In the genomic region with DNA sequence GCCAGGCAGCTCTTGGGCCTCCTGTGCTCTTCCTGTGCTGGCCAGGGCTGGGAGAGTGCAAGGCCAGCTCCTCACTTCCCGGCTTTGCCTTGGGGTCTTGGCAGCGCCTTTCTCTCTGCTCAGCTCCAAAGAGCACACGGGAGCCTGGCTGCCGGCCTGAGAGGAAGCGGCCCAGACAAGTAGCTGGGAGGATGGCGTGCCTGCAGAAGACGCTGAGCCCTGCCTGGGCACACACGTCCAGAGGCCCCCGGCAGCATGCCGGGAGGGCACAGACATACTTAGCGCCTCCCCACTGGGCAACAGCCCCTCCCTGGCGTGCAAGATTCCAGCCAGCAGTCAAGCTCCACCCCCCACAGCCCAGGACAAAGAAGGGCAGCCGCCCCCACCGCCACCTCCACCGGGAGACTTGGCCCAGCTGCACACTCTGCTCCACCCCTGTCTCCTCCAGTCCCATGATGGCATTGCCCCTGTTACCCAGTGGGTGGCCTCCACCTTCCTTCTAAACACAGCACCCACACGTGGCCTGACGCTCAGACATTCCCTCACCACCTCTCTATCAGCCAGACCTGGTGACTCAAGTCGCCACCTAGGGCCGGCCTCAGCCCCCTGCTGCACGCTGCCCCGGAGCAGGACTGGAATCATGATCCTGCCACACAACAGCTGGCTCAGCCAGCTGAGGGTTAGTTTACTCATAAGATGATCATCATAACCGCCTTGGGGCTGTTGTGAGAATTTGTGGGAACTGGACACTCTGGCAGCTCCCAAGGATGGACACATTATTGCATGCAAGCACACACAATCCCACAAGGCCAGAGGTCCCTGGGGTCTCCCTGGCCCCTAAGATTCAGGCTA, we compare ENCODE assay signal across 8 cellular contexts. TPM values are rescaled to one million over a fixed set of nuclear protein-coding genes. Genes with fewer than 3 reads are reported as not detected.
DNase-seq lines count a peak whose midpoint lies in the region; ATAC-seq and TF ChIP-seq lines count a peak whose summit lies in the region.

No MANE protein-coding gene starts in this region.

- H3K4me3 Mint-ChIP-seq in activated B cell treated with CpG ODN at 0.5 μM for 24 hours, result peak overlapping the region; percentile 54

- CTCF ChIA-PET in BJ (lab: Yijun Ruan, JAX) (interaction anchor here (0.5 to 4.0 kb wide), 21 partner anchors 9 to 138 kb away, joined by 3 to 112 read pairs (median 5); partner anchors contain the start of genes COL1A1, PPP1R9B, SGCA and TMEM92), activated B cell treated with CpG ODN at 0.5 μM for 24 hours (lab: Charles Lee) (interaction anchor here (0.7 to 3.5 kb wide), 13 partner anchors 9 to 118 kb away, joined by 3 to 22 read pairs (median 4); partner anchors contain the start of genes COL1A1 and PDK2)

- POLR2A ChIA-PET in BJ (lab: Charles Lee) (interaction anchor here (0.6 to 3.4 kb wide), 11 partner anchors 13 to 114 kb away, joined by 3 to 34 read pairs (median 4); partner anchors contain the start of gene COL1A1), activated B cell treated with CpG ODN at 0.5 μM for 24 hours (lab: Charles Lee) (interaction anchor here (1.4 to 2.1 kb wide), 3 partner anchors 12 to 45 kb away, joined by 3 to 6 read pairs (median 4); no protein-coding TSS in a partner anchor)

- ATAC-seq in activated B cell treated with CpG ODN at 0.5 μM for 24 hours (ENCODE audit: low read depth) (peak; percentile 99), left lung (peak; percentile 88)

- H3K9me3 Mint-ChIP-seq in activated B cell treated with CpG ODN at 0.5 μM for 24 hours, result no peaks in the 10 kb centered on the region

- H3K27ac Mint-ChIP-seq in activated B cell treated with CpG ODN at 0.5 μM for 24 hours, result no peak overlapping the region

- H3K4me1 Mint-ChIP-seq in activated B cell treated with CpG ODN at 0.5 μM for 24 hours, result peaks cover 18% of the 10 kb centered on the region

- H3K36me3 Mint-ChIP-seq in activated B cell treated with CpG ODN at 0.5 μM for 24 hours (ENCODE audit: low read depth), result no peaks in the 10 kb centered on the region

- H3K27me3 ChIP-seq in BJ (ENCODE audit: control insufficient read depth, insufficient read depth, low read length) (no peaks in the 10 kb centered on the region), left lung (no peaks in the 10 kb centered on the region)

- no peak overlapping the region for H3K4me3 ChIP-seq in BJ (ENCODE audit: low read depth, low read length)
- peak overlapping the region in 1 of 2 donors; percentile 9 for H3K4me3 ChIP-seq in left lung

- peak overlapping the region; percentile 57 to 82 for H3K27ac ChIP-seq in left lung

- TF ChIP-seq CTCF in BJ (IDR thresholded peaks at IDR 0.05; ENCODE audit: insufficient read depth, low read depth, low read length), result peak; percentile 69
- peak; percentile 70 for TF ChIP-seq CTCF in GM20000 (IDR thresholded peaks at IDR 0.05; ENCODE audit: extremely low read depth, missing control alignments)
- no peak for TF ChIP-seq CTCF in activated B cell treated with CpG ODN at 0.5 μM for 24 hours (IDR thresholded peaks at IDR 0.05)
- TF ChIP-seq CTCF in left lung (IDR thresholded peaks at IDR 0.05), result peak in 1 of 2 donors; percentile 31

- DNase-seq in BJ (ENCODE audit: low read depth), result peak; percentile 93
- DNase-seq in GM20000 (ENCODE audit: low spot score), result peak; percentile 76
- peak; percentile 12 for DNase-seq in NCI-H2029 treated with DMSO at 0.1 percent for 48 hours (lab: John Stamatoyannopoulos, UW)
- DNase-seq in activated B cell treated with CpG ODN at 0.5 μM for 24 hours, result peak; percentile 45
- DNase-seq in dedifferentiated amniotic fluid mesenchymal stem cell (ENCODE audit: extremely low spot score), result peak; percentile 92
- DNase-seq in left lung, result peak; percentile 78 to 91
- DNase-seq in stimulated activated CD4-positive, alpha-beta T cell treated with anti-CD3 and anti-CD28 coated beads, Interleukin-4, amount 100 ng/mL, for 4 hours, result peak; percentile 31 to 37
- no peak for DNase-seq in KG1 (lab: John Stamatoyannopoulos, UW)

- intact Hi-C loops in activated B cell treated with CpG ODN at 0.5 μM for 24 hours (cut with micrococcal nuclease), result loop anchor here (1.0 kb wide), 1 partner anchor 84 kb away; no protein-coding TSS in a partner anchor
- intact Hi-C loops in left lung (cut with DNase I), result no loop called here

- no peaks in the 10 kb centered on the region for H3K9me3 ChIP-seq in left lung

- H3K36me3 ChIP-seq in BJ (ENCODE audit: control insufficient read depth, insufficient read depth, low read length) (peaks cover 4% of the 10 kb centered on the region; the same call in 1 of the 2 replicates), left lung (no peaks in the 10 kb centered on the region)

- no peaks in the 10 kb centered on the region for H3K27me3 Mint-ChIP-seq in activated B cell treated with CpG ODN at 0.5 μM for 24 hours

- H3K4me1 ChIP-seq in left lung, result peaks cover 11 to 27% of the 10 kb centered on the region in 2 donors

RNA-seq across cellular contexts. Expression of gene SGCA, which starts 12.4 kb away (rescaled TPM):
- 0.09 and 0.40 TPM in 2 replicates for polyA plus RNA-seq in BJ (2011; rRNA removed)
- not detected in 2 replicates for polyA minus RNA-seq in BJ (2011; rRNA and poly(A)+ RNA removed)
- total RNA-seq in activated B cell treated with CpG ODN at 0.5 μM for 24 hours (1.7 and 2.2 TPM in 2 replicates), left lung (10 to 100 TPM in 1 of 2 donors, 1 to 10 TPM in 1; 8.3 to 18.5 TPM)

RNA-seq across cellular contexts. Expression of gene COL1A1, which starts 23.2 kb away (rescaled TPM):
- polyA plus RNA-seq in BJ (2011; rRNA removed), result 1,679 and 2,161 TPM in 2 replicates
- 4,131 and 5,702 TPM in 2 replicates for polyA minus RNA-seq in BJ (2011; rRNA and poly(A)+ RNA removed)
- total RNA-seq in activated B cell treated with CpG ODN at 0.5 μM for 24 hours (8.8 and 9.2 TPM in 2 replicates), left lung (1,000 to 10,000 TPM in 1 of 2 donors, 100 to 1,000 TPM in 1; 867 to 4,830 TPM)

RNA-seq across cellular contexts. Expression of gene PPP1R9B, which starts 27.7 kb away (rescaled TPM):
- 17.2 and 19.3 TPM in 2 replicates for polyA plus RNA-seq in BJ (2011; rRNA removed)
- 27.3 and 31.6 TPM in 2 replicates for polyA minus RNA-seq in BJ (2011; rRNA and poly(A)+ RNA removed)
- total RNA-seq in activated B cell treated with CpG ODN at 0.5 μM for 24 hours (300 and 313 TPM in 2 replicates), left lung (10 to 100 TPM; 67.4 to 86.6 TPM)

RNA-seq across cellular contexts. Expression of gene SAMD14, which starts 48.2 kb away (rescaled TPM):
- polyA plus RNA-seq in BJ (2011; rRNA removed), result 2.7 and 5.3 TPM in 2 replicates
- 3.1 TPM in 2 replicates for polyA minus RNA-seq in BJ (2011; rRNA and poly(A)+ RNA removed)
- total RNA-seq in activated B cell treated with CpG ODN at 0.5 μM for 24 hours (4.7 and 4.9 TPM in 2 replicates), left lung (10 to 100 TPM in 1 of 2 donors, 1 to 10 TPM in 1; 8.4 to 10.2 TPM)

Comparison
In these comparisons a context has a peak if more than half of its experiments do, and no peak if none do; other contexts are left out.
1. RNA of gene COL1A1, which starts 23.2 kb away (total RNA-seq): 867 to 4,830 TPM in left lung; 8.8 to 9.2 TPM in activated B cell treated with CpG ODN at 0.5 μM for 24 hours; every median in the first group is over 10 times any median in the second.